Comparison of ENCODE assay signal across 1 cellular context in genomic region chr11:66729447-66729846, GRCh38.
TF ChIP-seq lines count a peak whose summit lies in the region.

No MANE protein-coding gene starts in this region.

TF ChIP-seq in GM12878, 131 proteins besides CTCF, POLR2A, EP300 and RAD21:
- TF ChIP-seq NFXL1 (IDR thresholded peaks at IDR 0.05; ENCODE audit: borderline replicate concordance) (no peak), CHD2 (IDR thresholded peaks at IDR 0.05; ENCODE audit: borderline replicate concordance, low read depth, low read length) (no peak), STAT1 (conservative IDR thresholded peaks at IDR 0.05) (no peak), POLR2AphosphoS2 (IDR thresholded peaks at IDR 0.05; ENCODE audit: low read depth, low read length) (no peak), ELK1 (IDR thresholded peaks at IDR 0.05; ENCODE audit: low read depth, low read length) (no peak), JUNB (IDR thresholded peaks at IDR 0.05) (no peak), ATF2 (IDR thresholded peaks at IDR 0.05; ENCODE audit: low read length) (no peak), YBX1 (IDR thresholded peaks at IDR 0.05) (no peak), RBBP5 (conservative IDR thresholded peaks at IDR 0.05) (no peak), NFYA (IDR thresholded peaks at IDR 0.05; ENCODE audit: borderline replicate concordance, low read depth, low read length) (no peak), PKNOX1 (IDR thresholded peaks at IDR 0.05) (no peak), LARP7 (IDR thresholded peaks at IDR 0.05) (no peak), TCF12 (IDR thresholded peaks at IDR 0.05; ENCODE audit: low read depth, low read length) (no peak), RB1 (IDR thresholded peaks at IDR 0.05; ENCODE audit: borderline replicate concordance) (no peak), MAX (IDR thresholded peaks at IDR 0.05; ENCODE audit: low read depth, low read length) (no peak), IRF5 (IDR thresholded peaks at IDR 0.05; ENCODE audit: borderline replicate concordance) (no peak)
TF ChIP-seq in GM12878: peak in this region for 0.
